Comparison of ENCODE assay signal across 13 cellular contexts in genomic region chr2:205754924-205755321, GRCh38.
DNase-seq lines count a peak whose midpoint lies in the region; ATAC-seq, FAIRE-seq and TF ChIP-seq lines count a peak whose summit lies in the region.
"Had no signal": no experiment of that assay in that cellular context is flagged by ENCODE, and none has a peak within 500 bp of the region (broad histone marks: within the 10 kb centered on the region; RNA-seq: fewer than 3 reads in every experiment).

No MANE protein-coding gene starts in this region.

- H3K4me1 ChIP-seq in A549 (peaks cover 92% of the 10 kb centered on the region), mucosa of rectum (ENCODE audit: control insufficient read depth in 2 of 2, insufficient read depth in 2 of 2, low read length in 2 of 2) (peaks cover 5 to 15% of the 10 kb centered on the region in 2 donors)

- H3K27ac ChIP-seq in A549 (peak overlapping the region; percentile 87 to 94), cingulate gyrus (ENCODE audit: low read depth, low read length) (peak overlapping the region; percentile 67), mucosa of rectum (ENCODE audit: low read depth in 2 of 2, low read length in 2 of 2) (peak overlapping the region; percentile 13 to 61)

- peak; percentile 78 to 91 for ATAC-seq in A549
- no peak for ATAC-seq in GM21360 (IDR thresholded peaks at IDR 0.05; ENCODE audit: unreplicated experiment)
- no peak for ATAC-seq in HG02763 (IDR thresholded peaks at IDR 0.05; ENCODE audit: unreplicated experiment)
- ATAC-seq: activated T-helper 17 cell treated with anti-CD3 and anti-CD28 coated beads, Interleukin-2, amount 50 U/mL, for 72 hours; T-cell had no signal

- peak; percentile 66 to 92 for DNase-seq in A549 (ENCODE audit: low read depth in 1 of 2, low spot score in 1 of 2)
- no peak for DNase-seq in COLO668 (lab: John Stamatoyannopoulos, UW; ENCODE audit: unreplicated experiment)
- DNase-seq in NCI-H446 treated with DMSO at 0.1 percent for 48 hours (lab: John Stamatoyannopoulos, UW) = no peak
- DNase-seq: BE2C, NCI-H1092, T-cell had no signal

- peak overlapping the region; percentile 76 for H3K4me2 ChIP-seq in A549

- H3K27me3 ChIP-seq in mucosa of rectum (ENCODE audit: control insufficient read depth in 2 of 2, insufficient read depth in 2 of 2, low read length in 2 of 2) = no peaks in the 10 kb centered on the region
- H3K27me3 ChIP-seq: BE2C had no signal

- H3K36me3 ChIP-seq in mucosa of rectum (ENCODE audit: control insufficient read depth in 2 of 2, insufficient read depth in 2 of 2, low read length in 2 of 2) = peaks cover 0 to 3% of the 10 kb centered on the region in 2 donors
- H3K36me3 ChIP-seq: BE2C had no signal

- no peak overlapping the region for H3K9ac ChIP-seq in mucosa of rectum (ENCODE audit: low read depth in 1 of 2, low read length in 2 of 2)

- TF ChIP-seq CTCF in A549 (IDR thresholded peaks at IDR 0.05) = no peak

- 0 out of 3 replicates have a peak overlapping the region, but pooled peaks have one; percentile 2 for H3K4me3 ChIP-seq in A549
- H3K4me3 ChIP-seq in mucosa of rectum (ENCODE audit: low read length in 2 of 2) = no peak overlapping the region

- CTCF ChIA-PET in A549 (lab: Yijun Ruan, JAX) = interaction anchor here (0.8 to 2.4 kb wide), 3 partner anchors 13 to 130 kb away, joined by 3 to 6 read pairs (median 3); no protein-coding TSS in a partner anchor

- POLR2A ChIA-PET in A549 (lab: Yijun Ruan, JAX) = interaction anchor here (0.6 to 2.3 kb wide), 2 partner anchors 73 to 76 kb away, joined by 3 to 8 read pairs; partner anchors contain the start of gene NRP2

- WGBS in A549 (ENCODE audit: missing lambda C conversion rate) = 3% methylated on average over 5 of the region's 5 CpGs

- H3K9me3 ChIP-seq in A549 (no peaks in the 10 kb centered on the region), mucosa of rectum (ENCODE audit: control insufficient read depth in 2 of 2, low read length in 2 of 2) (no peaks in the 10 kb centered on the region)
- H3K9me3 ChIP-seq: BE2C had no signal

- peak; percentile 64 to 90; a peak in 4 of 5 replicates for TF ChIP-seq EP300 in A549 (IDR thresholded peaks at IDR 0.05)
- TF ChIP-seq EP300 in Ishikawa (IDR thresholded peaks at IDR 0.05; ENCODE audit: borderline replicate concordance) = peak; percentile 56; the same call in 1 of the 2 replicates

- no peak for FAIRE-seq in A549 (lab: Jason Lieb, UNC)
- FAIRE-seq: endothelial cell of umbilical vein had no signal

- TF ChIP-seq RAD21 in A549 (conservative IDR thresholded peaks at IDR 0.05 in 1 of 2, IDR thresholded peaks at IDR 0.05 in 1 of 2) = peak; percentile 9 to 30; a peak in 2 of 5 replicates
- no peak for TF ChIP-seq RAD21 in Ishikawa (IDR thresholded peaks at IDR 0.05; ENCODE audit: low read depth)

- TF ChIP-seq POLR2A in A549 (IDR thresholded peaks at IDR 0.05; ENCODE audit: low read length) = no peak

TF ChIP-seq in A549, 52 proteins besides CTCF, POLR2A, EP300 and RAD21 (continues in another document):
- no peak for TF ChIP-seq HEYL (CRISPR knock-in tag; IDR thresholded peaks at IDR 0.05)
- no peak for TF ChIP-seq CHD4 (IDR thresholded peaks at IDR 0.05; ENCODE audit: borderline replicate concordance)
- no peak for TF ChIP-seq HMGXB4 (CRISPR knock-in tag; IDR thresholded peaks at IDR 0.05; ENCODE audit: borderline replicate concordance)
- TF ChIP-seq RFX5 (IDR thresholded peaks at IDR 0.05) = no peak
- TF ChIP-seq ZFP36 (IDR thresholded peaks at IDR 0.05; ENCODE audit: borderline replicate concordance, partially characterized antibody) = no peak
- TF ChIP-seq, protein P1, sequence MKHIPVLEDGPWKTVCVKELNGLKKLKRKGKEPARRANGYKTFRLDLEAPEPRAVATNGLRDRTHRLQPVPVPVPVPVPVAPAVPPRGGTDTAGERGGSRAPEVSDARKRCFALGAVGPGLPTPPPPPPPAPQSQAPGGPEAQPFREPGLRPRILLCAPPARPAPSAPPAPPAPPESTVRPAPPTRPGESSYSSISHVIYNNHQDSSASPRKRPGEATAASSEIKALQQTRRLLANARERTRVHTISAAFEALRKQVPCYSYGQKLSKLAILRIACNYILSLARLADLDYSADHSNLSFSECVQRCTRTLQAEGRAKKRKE (CRISPR knock-in tag; IDR thresholded peaks at IDR 0.05; ENCODE audit: low read depth) = no peak
- no peak for TF ChIP-seq ZNF302 (CRISPR knock-in tag; IDR thresholded peaks at IDR 0.05)
- no peak for TF ChIP-seq KDM5A (IDR thresholded peaks at IDR 0.05)
- no peak for TF ChIP-seq SREBF2 (IDR thresholded peaks at IDR 0.05)
- no peak for TF ChIP-seq E2F6 (IDR thresholded peaks at IDR 0.05; ENCODE audit: borderline replicate concordance, low read depth)
- TF ChIP-seq RARB (CRISPR knock-in tag; IDR thresholded peaks at IDR 0.05) = peak; percentile 98
- 0 out of 2 replicates have a peak, but pooled peaks have one; percentile 72 for TF ChIP-seq ESRRA (IDR thresholded peaks at IDR 0.05; ENCODE audit: borderline replicate concordance, low read length)
- TF ChIP-seq MAFK (IDR thresholded peaks at IDR 0.05; ENCODE audit: partially characterized antibody) = no peak
- no peak for TF ChIP-seq EHMT2 (IDR thresholded peaks at IDR 0.05; ENCODE audit: low read depth)
- TF ChIP-seq HDAC2 (IDR thresholded peaks at IDR 0.05) = no peak
- TF ChIP-seq FOSB (CRISPR knock-in tag; IDR thresholded peaks at IDR 0.05) = no peak

TF ChIP-seq in Ishikawa, 13 proteins besides CTCF, POLR2A, EP300 and RAD21:
- TF ChIP-seq EGR1 (IDR thresholded peaks at IDR 0.05) (no peak), NFIC (IDR thresholded peaks at IDR 0.05) (peak; percentile 42; the same call in 1 of the 2 replicates), USF1 (IDR thresholded peaks at IDR 0.05) (no peak), TEAD4 (IDR thresholded peaks at IDR 0.05) (0 out of 2 replicates have a peak, but pooled peaks have one; percentile 29), CREB1 (IDR thresholded peaks at IDR 0.05; ENCODE audit: low read depth) (no peak), YY1 (IDR thresholded peaks at IDR 0.05; ENCODE audit: low read depth) (no peak), FOXM1 (IDR thresholded peaks at IDR 0.05; ENCODE audit: borderline replicate concordance, low read depth) (peak; percentile 47; the same call in 1 of the 2 replicates), CEBPB (IDR thresholded peaks at IDR 0.05) (no peak), TCF12 (IDR thresholded peaks at IDR 0.05; ENCODE audit: low read depth) (peak; percentile 38; the same call in 1 of the 2 replicates)

Comparison
In these comparisons a context has a peak if more than half of its experiments do, and no peak if none do; other contexts are left out.
1. ATAC-seq: peak in A549 (2 of 2); none in GM21360 (single experiment) and HG02763 (single experiment).
2. DNase-seq: peak in A549 (2 of 2); none in COLO668 (single experiment) and NCI-H446 treated with DMSO at 0.1 percent for 48 hours (single experiment).
3. H3K27ac ChIP-seq: peak in every context shown above with its lines; median percentile 90 in A549; 67 in cingulate gyrus; 37 in mucosa of rectum.